1 cellular context compared by ENCODE assay signal in the genomic region with DNA sequence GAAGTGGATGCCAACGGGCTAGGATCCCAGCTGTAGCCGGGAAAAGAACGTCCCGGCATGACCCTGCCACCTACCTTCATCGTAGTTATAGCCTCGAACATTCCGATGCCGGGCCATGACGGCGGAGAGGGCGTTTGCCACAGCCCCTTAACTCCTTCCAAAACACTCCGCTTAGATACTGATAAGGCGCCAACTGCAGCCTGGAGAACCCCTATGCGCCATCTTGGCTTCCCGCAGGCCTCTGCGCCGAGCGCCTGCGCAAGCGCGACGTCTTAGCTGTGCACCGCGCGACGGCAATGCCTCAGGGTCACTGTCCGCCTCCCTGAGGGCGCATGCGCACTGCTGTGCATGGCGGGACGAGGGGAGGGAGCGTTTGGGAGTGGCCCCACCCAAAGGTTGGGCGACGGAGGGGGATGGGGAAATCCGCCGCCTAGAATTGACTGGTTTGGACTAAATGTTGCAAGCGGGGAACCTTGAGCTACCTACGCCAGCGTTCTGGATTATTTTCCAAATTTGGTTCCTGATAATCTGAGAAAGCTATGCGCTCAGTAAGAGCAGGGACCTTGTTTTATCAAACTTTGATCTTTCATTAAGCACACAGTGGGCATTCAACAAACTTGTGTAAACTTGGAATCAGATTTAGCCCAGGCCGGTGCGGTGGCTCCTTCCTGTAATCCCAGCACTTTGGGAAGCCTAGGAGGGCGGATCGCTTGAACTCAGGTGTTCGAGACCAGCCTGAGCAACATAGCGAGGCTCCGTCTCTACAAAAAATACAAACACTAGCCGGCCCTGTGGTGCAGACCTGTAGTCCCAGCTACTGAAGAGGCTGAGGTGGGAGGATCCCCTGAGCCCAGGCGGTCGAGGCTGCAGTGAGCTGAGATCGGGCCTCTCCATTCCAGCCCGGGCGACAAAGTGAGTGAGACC.
A peak's percentile ranks its signal among the peaks of the same experiment; 100 is the strongest.
TF ChIP-seq lines count a peak whose summit lies in the region.

TSS of gene HBS1L (minus strand) at position 248 of the 924 bp plus-strand sequence. CDS start at position 117, 131 bp downstream.

TF ChIP-seq in HEK293, 187 proteins besides CTCF, POLR2A, EP300 and RAD21 (continued from another document):
- TF ChIP-seq, protein P1, sequence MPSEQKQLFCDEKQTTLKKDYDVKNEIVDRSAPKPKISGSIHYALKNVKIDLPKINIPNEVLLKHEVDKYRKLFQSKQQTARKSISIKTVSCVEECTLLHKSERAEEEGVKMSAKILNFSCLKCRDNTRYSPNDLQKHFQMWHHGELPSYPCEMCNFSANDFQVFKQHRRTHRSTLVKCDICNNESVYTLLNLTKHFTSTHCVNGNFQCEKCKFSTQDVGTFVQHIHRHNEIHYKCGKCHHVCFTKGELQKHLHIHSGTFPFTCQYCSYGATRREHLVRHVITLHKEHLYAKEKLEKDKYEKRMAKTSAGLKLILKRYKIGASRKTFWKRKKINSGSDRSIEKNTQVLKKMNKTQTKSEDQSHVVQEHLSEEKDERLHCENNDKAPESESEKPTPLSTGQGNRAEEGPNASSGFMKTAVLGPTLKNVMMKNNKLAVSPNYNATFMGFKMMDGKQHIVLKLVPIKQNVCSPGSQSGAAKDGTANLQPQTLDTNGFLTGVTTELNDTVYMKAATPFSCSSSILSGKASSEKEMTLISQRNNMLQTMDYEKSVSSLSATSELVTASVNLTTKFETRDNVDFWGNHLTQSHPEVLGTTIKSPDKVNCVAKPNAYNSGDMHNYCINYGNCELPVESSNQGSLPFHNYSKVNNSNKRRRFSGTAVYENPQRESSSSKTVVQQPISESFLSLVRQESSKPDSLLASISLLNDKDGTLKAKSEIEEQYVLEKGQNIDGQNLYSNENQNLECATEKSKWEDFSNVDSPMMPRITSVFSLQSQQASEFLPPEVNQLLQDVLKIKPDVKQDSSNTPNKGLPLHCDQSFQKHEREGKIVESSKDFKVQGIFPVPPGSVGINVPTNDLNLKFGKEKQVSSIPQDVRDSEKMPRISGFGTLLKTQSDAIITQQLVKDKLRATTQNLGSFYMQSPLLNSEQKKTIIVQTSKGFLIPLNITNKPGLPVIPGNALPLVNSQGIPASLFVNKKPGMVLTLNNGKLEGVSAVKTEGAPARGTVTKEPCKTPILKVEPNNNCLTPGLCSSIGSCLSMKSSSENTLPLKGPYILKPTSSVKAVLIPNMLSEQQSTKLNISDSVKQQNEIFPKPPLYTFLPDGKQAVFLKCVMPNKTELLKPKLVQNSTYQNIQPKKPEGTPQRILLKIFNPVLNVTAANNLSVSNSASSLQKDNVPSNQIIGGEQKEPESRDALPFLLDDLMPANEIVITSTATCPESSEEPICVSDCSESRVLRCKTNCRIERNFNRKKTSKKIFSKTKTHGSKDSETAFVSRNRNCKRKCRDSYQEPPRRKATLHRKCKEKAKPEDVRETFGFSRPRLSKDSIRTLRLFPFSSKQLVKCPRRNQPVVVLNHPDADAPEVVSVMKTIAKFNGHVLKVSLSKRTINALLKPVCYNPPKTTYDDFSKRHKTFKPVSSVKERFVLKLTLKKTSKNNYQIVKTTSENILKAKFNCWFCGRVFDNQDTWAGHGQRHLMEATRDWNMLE (tag by site-specific recombination; conservative IDR thresholded peaks at IDR 0.05; ENCODE audit: low read depth), result no peak
- TF ChIP-seq ZNF19 (tag by site-specific recombination; IDR thresholded peaks at IDR 0.05; ENCODE audit: low read depth) (no peak), ZNF214 (tag by site-specific recombination; IDR thresholded peaks at IDR 0.05; ENCODE audit: borderline replicate concordance) (no peak), ZNF660 (tag by site-specific recombination; IDR thresholded peaks at IDR 0.05) (peak; percentile 26; the same call in 1 of the 2 replicates), ZNF341 (tag by site-specific recombination; IDR thresholded peaks at IDR 0.05; ENCODE audit: low read depth) (peak; percentile 27; the same call in 1 of the 2 replicates), ZNF76 (tag by site-specific recombination; IDR thresholded peaks at IDR 0.05; ENCODE audit: borderline replicate concordance, low read depth) (peak; percentile 95), ZXDB (tag by site-specific recombination; IDR thresholded peaks at IDR 0.05) (peak; percentile 44; the same call in 1 of the 2 replicates), ZNF558 (tag by site-specific recombination; IDR thresholded peaks at IDR 0.05) (no peak), PRDM6 (tag by site-specific recombination; IDR thresholded peaks at IDR 0.05) (no peak), KLF9 (tag by site-specific recombination; IDR thresholded peaks at IDR 0.05; ENCODE audit: low read depth) (peak; percentile 42), KLF1 (tag by site-specific recombination; IDR thresholded peaks at IDR 0.05) (peak; percentile 69), ZNF561 (tag by site-specific recombination; IDR thresholded peaks at IDR 0.05; ENCODE audit: borderline replicate concordance) (peak; percentile 61; the same call in 1 of the 2 replicates)
- TF ChIP-seq, protein P2, sequence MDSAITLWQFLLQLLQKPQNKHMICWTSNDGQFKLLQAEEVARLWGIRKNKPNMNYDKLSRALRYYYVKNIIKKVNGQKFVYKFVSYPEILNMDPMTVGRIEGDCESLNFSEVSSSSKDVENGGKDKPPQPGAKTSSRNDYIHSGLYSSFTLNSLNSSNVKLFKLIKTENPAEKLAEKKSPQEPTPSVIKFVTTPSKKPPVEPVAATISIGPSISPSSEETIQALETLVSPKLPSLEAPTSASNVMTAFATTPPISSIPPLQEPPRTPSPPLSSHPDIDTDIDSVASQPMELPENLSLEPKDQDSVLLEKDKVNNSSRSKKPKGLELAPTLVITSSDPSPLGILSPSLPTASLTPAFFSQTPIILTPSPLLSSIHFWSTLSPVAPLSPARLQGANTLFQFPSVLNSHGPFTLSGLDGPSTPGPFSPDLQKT (IDR thresholded peaks at IDR 0.05; ENCODE audit: borderline replicate concordance, low read depth, low read length), result no peak
- TF ChIP-seq, protein P3, sequence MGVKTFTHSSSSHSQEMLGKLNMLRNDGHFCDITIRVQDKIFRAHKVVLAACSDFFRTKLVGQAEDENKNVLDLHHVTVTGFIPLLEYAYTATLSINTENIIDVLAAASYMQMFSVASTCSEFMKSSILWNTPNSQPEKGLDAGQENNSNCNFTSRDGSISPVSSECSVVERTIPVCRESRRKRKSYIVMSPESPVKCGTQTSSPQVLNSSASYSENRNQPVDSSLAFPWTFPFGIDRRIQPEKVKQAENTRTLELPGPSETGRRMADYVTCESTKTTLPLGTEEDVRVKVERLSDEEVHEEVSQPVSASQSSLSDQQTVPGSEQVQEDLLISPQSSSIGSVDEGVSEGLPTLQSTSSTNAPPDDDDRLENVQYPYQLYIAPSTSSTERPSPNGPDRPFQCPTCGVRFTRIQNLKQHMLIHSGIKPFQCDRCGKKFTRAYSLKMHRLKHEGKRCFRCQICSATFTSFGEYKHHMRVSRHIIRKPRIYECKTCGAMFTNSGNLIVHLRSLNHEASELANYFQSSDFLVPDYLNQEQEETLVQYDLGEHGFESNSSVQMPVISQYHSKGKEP (tag by site-specific recombination; IDR thresholded peaks at IDR 0.05), result 0 out of 2 replicates have a peak, but pooled peaks have one; percentile 28
